Comparison of ENCODE assay signal across 8 cellular contexts in the genomic region with DNA sequence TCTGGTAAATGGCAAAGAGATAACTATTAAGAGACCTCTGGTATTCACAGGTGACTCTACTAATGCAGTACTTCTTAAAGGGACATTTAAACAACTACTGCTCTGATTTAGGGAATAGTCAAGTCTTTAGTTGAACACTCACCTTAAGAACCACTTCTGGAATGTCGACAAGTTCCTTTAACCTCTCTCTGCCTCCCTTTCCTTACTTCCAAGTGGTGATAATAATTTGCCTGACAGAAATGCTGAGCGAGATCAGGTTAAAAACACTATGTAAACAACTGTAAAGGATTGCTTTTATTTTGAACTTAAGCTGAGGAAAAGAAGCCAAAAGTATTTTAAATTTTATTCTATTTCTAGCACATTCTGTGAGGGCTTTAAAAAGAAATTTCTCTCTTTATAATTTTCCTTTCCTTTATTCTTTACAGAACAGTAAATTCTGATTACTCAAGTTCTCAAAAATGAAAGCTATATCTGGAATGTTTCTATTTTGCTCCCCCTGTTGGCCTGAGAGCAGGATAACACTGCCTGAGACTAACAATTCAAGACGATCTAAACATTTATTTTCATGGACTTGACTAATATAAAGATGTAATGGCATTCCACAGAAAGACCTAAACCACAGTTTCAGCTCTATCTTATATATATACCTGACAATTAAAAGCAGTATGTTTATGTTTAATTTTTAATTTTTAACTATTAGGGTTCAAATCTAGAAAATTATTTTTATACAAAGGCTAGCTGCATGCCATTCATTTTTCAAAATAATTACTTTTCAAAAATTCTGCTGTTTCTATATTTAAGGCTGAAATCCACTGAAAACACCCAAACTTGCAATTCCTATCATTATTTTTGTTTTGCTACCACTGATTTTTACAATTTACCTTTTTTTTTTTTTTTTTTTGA. TPM values are rescaled to one million over a fixed set of nuclear protein-coding genes. Genes with fewer than 3 reads are reported as not detected.
DNase-seq lines count a peak whose midpoint lies in the region; ATAC-seq and TF ChIP-seq lines count a peak whose summit lies in the region.

No MANE protein-coding gene starts in this region.

- DNase-seq in cardiac muscle cell (ENCODE audit: low read depth in 1 of 2, low spot score in 1 of 2) (peak; percentile 63 to 85), Right ventricle myocardium inferior (ENCODE audit: missing footprints) (no peak), NCI-H146 (lab: John Stamatoyannopoulos, UW) (peak; percentile 32), T-helper 17 cell (no peak), fibroblast of the aortic adventitia (ENCODE audit: low read depth) (peak; percentile 90), osteoblast (ENCODE audit: insufficient read length, low spot score, missing footprints) (peak; percentile 62), OCI-M2 (lab: John Stamatoyannopoulos, UW; ENCODE audit: unreplicated experiment) (no peak), posterior cingulate gyrus (no peak)

- H3K9me3 ChIP-seq in cardiac muscle cell (ENCODE audit: low read depth) (no peaks in the 10 kb centered on the region), T-helper 17 cell (ENCODE audit: control insufficient read depth, low read length, poor library complexity, severe bottlenecking) (no peaks in the 10 kb centered on the region), osteoblast (ENCODE audit: low read depth, low read length) (no peaks in the 10 kb centered on the region)

- peaks cover 3% of the 10 kb centered on the region for H3K79me2 ChIP-seq in osteoblast (ENCODE audit: insufficient read depth, low read length)

- intact Hi-C loops in Right ventricle myocardium inferior (cut with DNase I) (loop anchor here (2.0 kb wide), 1 partner anchor 73 kb away; no protein-coding TSS in a partner anchor), posterior cingulate gyrus (cut with DNase I) (loop anchor here (1.0 kb wide), 1 partner anchor 72 kb away; no protein-coding TSS in a partner anchor)

- H3K4me3 ChIP-seq in cardiac muscle cell (no peak overlapping the region), fibroblast of the aortic adventitia (ENCODE audit: low read depth, low read length) (no peak overlapping the region), osteoblast (ENCODE audit: insufficient read depth, low read length) (no peak overlapping the region)

- no peaks in the 10 kb centered on the region for H4K20me1 ChIP-seq in osteoblast (ENCODE audit: insufficient read depth, low read length)

- H3K36me3 ChIP-seq in cardiac muscle cell = peaks cover 31% of the 10 kb centered on the region
- H3K36me3 ChIP-seq in osteoblast (ENCODE audit: insufficient read depth, low read length) = peaks cover 40% of the 10 kb centered on the region

- H3K27me3 ChIP-seq in cardiac muscle cell (no peaks in the 10 kb centered on the region), osteoblast (ENCODE audit: insufficient read depth, low read length) (no peaks in the 10 kb centered on the region)

- H3K36me3 Mint-ChIP-seq in T-helper 17 cell (ENCODE audit: low read depth) = peaks cover 13% of the 10 kb centered on the region

- no peaks in the 10 kb centered on the region for H3K27me3 Mint-ChIP-seq in T-helper 17 cell

- TF ChIP-seq CTCF in cardiac muscle cell (IDR thresholded peaks at IDR 0.05; ENCODE audit: low read depth, low read length) (peak; percentile 76), fibroblast of the aortic adventitia (IDR thresholded peaks at IDR 0.05; ENCODE audit: insufficient read depth, low read length) (peak; percentile 78), osteoblast (IDR thresholded peaks at IDR 0.05; ENCODE audit: extremely low read depth, low read depth, low read length) (peak; percentile 81)

- no peak overlapping the region for H2AFZ ChIP-seq in osteoblast (ENCODE audit: low read length)

- peak overlapping the region; percentile 89 for H3K27ac ChIP-seq in cardiac muscle cell
- H3K27ac ChIP-seq in osteoblast (ENCODE audit: low read depth, low read length) = peak overlapping the region; percentile 53

- no peak overlapping the region for H3K4me3 Mint-ChIP-seq in T-helper 17 cell

- ATAC-seq in Right ventricle myocardium inferior (no peak), T-helper 17 cell (peak; percentile 78)

- peak overlapping the region; percentile 27 for H3K27ac Mint-ChIP-seq in T-helper 17 cell

- peaks cover 6% of the 10 kb centered on the region for H3K4me1 Mint-ChIP-seq in T-helper 17 cell

- H3K4me1 ChIP-seq in cardiac muscle cell (ENCODE audit: low read depth) (peaks cover 4% of the 10 kb centered on the region), osteoblast (ENCODE audit: insufficient read depth, low read length) (peaks cover 21% of the 10 kb centered on the region)

- H3K4me2 ChIP-seq in osteoblast (ENCODE audit: insufficient read depth, low read length) = peak overlapping the region; percentile 56

RNA-seq across cellular contexts. Expression of gene ZCCHC8, which starts 29.2 kb away (rescaled TPM):
- total RNA-seq in cardiac muscle cell = 16.8 and 21.8 TPM in 2 replicates
- 17.9 and 19.2 TPM in 2 replicates for polyA plus RNA-seq in cardiac muscle cell
- total RNA-seq in Right ventricle myocardium inferior = 8.9 TPM
- 10 to 100 TPM; 53.0 to 60.3 TPM for total RNA-seq in T-helper 17 cell
- 15.9 and 23.1 TPM in 2 replicates for total RNA-seq in fibroblast of the aortic adventitia (ENCODE audit: low replicate concordance)
- total RNA-seq in osteoblast = 18.9 and 22.8 TPM in 2 replicates

RNA-seq across cellular contexts. Expression of gene CLIP1, which starts 49.1 kb away (rescaled TPM):
- total RNA-seq in cardiac muscle cell (29.1 and 46.3 TPM in 2 replicates), Right ventricle myocardium inferior (110 TPM), T-helper 17 cell (10 to 100 TPM; 72.4 to 81.1 TPM), fibroblast of the aortic adventitia (ENCODE audit: low replicate concordance) (80.3 and 121 TPM in 2 replicates), osteoblast (90.8 and 103 TPM in 2 replicates)
- 29.6 and 40.0 TPM in 2 replicates for polyA plus RNA-seq in cardiac muscle cell

RNA-seq across cellular contexts. Expression of gene RSRC2, which starts 55.2 kb away (rescaled TPM):
- total RNA-seq in cardiac muscle cell (48.3 and 102 TPM in 2 replicates), Right ventricle myocardium inferior (32.8 TPM), T-helper 17 cell (100 to 1,000 TPM; 292 to 297 TPM), fibroblast of the aortic adventitia (ENCODE audit: low replicate concordance) (42.8 and 138 TPM in 2 replicates), osteoblast (41.8 and 43.1 TPM in 2 replicates)
- polyA plus RNA-seq in cardiac muscle cell = 72.2 and 129 TPM in 2 replicates

RNA-seq across cellular contexts. Expression of gene KNTC1, which starts 55.5 kb away (rescaled TPM):
- total RNA-seq in cardiac muscle cell = 15.0 and 24.3 TPM in 2 replicates
- polyA plus RNA-seq in cardiac muscle cell = 17.4 and 18.1 TPM in 2 replicates
- total RNA-seq in Right ventricle myocardium inferior = 2.6 TPM
- 10 to 100 TPM; 24.1 to 25.1 TPM for total RNA-seq in T-helper 17 cell
- 14.9 and 69.3 TPM in 2 replicates for total RNA-seq in fibroblast of the aortic adventitia (ENCODE audit: low replicate concordance)
- total RNA-seq in osteoblast = 12.3 and 14.7 TPM in 2 replicates

Comparison
In these comparisons a context has a peak if more than half of its experiments do, and no peak if none do; other contexts are left out.
1. DNase-seq: peak in cardiac muscle cell (2 of 2), NCI-H146 (single experiment), fibroblast of the aortic adventitia (single experiment) and osteoblast (single experiment); none in Right ventricle myocardium inferior (single experiment), T-helper 17 cell (0 of 3), OCI-M2 (single experiment) and posterior cingulate gyrus (0 of 10).
2. Peak in every context shown above with its lines, with median percentiles within 50 percentile points of each other: CTCF ChIP-seq.